ENCODE assay signal across 7 cellular contexts in genomic region chr16:28192811-28193529, GRCh38. TPM values are rescaled to one million over a fixed set of nuclear protein-coding genes. Genes with fewer than 3 reads are reported as not detected.
DNase-seq lines count a peak whose midpoint lies in the region; ATAC-seq and TF ChIP-seq lines count a peak whose summit lies in the region.

No MANE protein-coding gene starts in this region.

- no peak for TF ChIP-seq EP300 in upper lobe of left lung (IDR thresholded peaks at IDR 0.05)

- H3K36me3 ChIP-seq in upper lobe of left lung (peaks cover 0 to 6% (median 0%) of the 10 kb centered on the region in 4 donors), H7 (replicated peaks; ENCODE audit: control insufficient read depth, insufficient read depth, low read length) (no peaks in the 10 kb centered on the region; the same call in 1 of the 2 replicates)

- peak in 1 of 4 donors; percentile 51 for TF ChIP-seq POLR2A in upper lobe of left lung (IDR thresholded peaks at IDR 0.05)

- peak; percentile 75 for DNase-seq in KBM-7
- DNase-seq in activated CD8-positive, alpha-beta memory T cell treated with anti-CD3 and anti-CD28 coated beads for 48 hours (ENCODE audit: low read depth in 2 of 3, low spot score in 2 of 3) = peak in 2 of 3 experiments; percentile 23 to 49
- peak; percentile 23 for DNase-seq in mucosa of gallbladder (ENCODE audit: low spot score)
- peak in 1 of 2 donors; percentile 55 for DNase-seq in upper lobe of left lung
- no peak for DNase-seq in H7
- DNase-seq in dorsolateral prefrontal cortex = no peak

- in situ Hi-C loops in KBM-7 (cut with MboI; ENCODE audit: low pct_unique_long_range_greater_than_20kb, low sequenced_read_pairs) = no loop called here

- WGBS in upper lobe of left lung, 2 donors = 59 to 73% methylated on average over 8 to 10 of the region's 10 CpGs

- H3K9me3 ChIP-seq in upper lobe of left lung = no peaks in the 10 kb centered on the region

- no peak overlapping the region for H3K4me3 ChIP-seq in upper lobe of left lung
- H3K4me3 ChIP-seq in H7 (ENCODE audit: insufficient read depth, low read depth, low read length) = no peak overlapping the region
- no peak overlapping the region for H3K4me3 ChIP-seq in dorsolateral prefrontal cortex

- ATAC-seq in GM19468 (IDR thresholded peaks at IDR 0.05; ENCODE audit: extremely low read depth, unreplicated experiment) (peak; percentile 27), upper lobe of left lung (ENCODE audit: low FRiP score in 2 of 2) (peak in 1 of 2 donors; percentile 55)

- peak overlapping the region; percentile 48 to 76 (median 64) for H3K27ac ChIP-seq in upper lobe of left lung
- H3K27ac ChIP-seq in dorsolateral prefrontal cortex = peak overlapping the region in 5 of 59 donors; percentile 1 to 36 (median 27)

- intact Hi-C loops in dorsolateral prefrontal cortex (cut with DNase I) = no loop called here

- peaks cover 20 to 51% (median 32%) of the 10 kb centered on the region in 4 donors for H3K4me1 ChIP-seq in upper lobe of left lung

- TF ChIP-seq CTCF in upper lobe of left lung (IDR thresholded peaks at IDR 0.05) = no peak
- TF ChIP-seq CTCF in dorsolateral prefrontal cortex (IDR thresholded peaks at IDR 0.05 in 54 of 56, conservative IDR thresholded peaks at IDR 0.05 in 2 of 56; ENCODE audit: low read depth in 1 of 56, partially characterized antibody in 56 of 56) = no peak

- H3K27me3 ChIP-seq in upper lobe of left lung (no peaks in the 10 kb centered on the region), H7 (ENCODE audit: control insufficient read depth, insufficient read depth, low read length) (no peaks in the 10 kb centered on the region), dorsolateral prefrontal cortex (no peaks in the 10 kb centered on the region)

RNA-seq across cellular contexts. Expression of gene XPO6, which starts 18.8 kb away (rescaled TPM):
- total RNA-seq in mucosa of gallbladder (88.4 TPM), upper lobe of left lung (100 to 1,000 TPM in 5 of 6 donors, 10 to 100 TPM in 1; 95.5 to 256 (median 129) TPM), dorsolateral prefrontal cortex (100 to 1,000 TPM; 111 to 213 (median 156) TPM)
- 159 and 188 TPM in 2 replicates for total RNA-seq in H7 (2014; rRNA removed; shearing (Covaris generic))

Comparison
In these comparisons a context has a peak if more than half of its experiments do, and no peak if none do; other contexts are left out.
1. DNase-seq: peak in KBM-7 (single experiment), activated CD8-positive, alpha-beta memory T cell treated with anti-CD3 and anti-CD28 coated beads for 48 hours (2 of 3) and mucosa of gallbladder (single experiment); none in H7 (single experiment) and dorsolateral prefrontal cortex (0 of 10).